Comparison of ENCODE assay signal across 26 cellular contexts in the genomic region with DNA sequence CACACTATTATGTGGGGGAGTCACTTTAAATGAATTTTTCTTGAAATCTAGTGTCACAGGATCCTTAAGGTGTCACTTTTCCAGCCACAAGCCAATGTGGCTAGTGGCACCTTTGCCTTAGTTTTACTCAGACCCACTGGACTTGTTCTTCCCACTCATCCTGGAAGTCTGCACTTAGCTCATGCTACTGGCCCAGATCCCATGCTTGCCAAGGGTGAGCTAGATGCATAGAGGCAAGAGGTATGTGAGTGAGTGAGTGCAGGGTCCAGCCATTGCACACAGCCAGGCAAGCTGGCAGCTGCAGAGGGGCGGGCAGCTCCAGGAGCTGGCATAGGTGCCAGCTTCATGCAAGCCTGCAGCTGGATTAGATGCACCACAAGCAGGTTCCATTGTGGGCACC.
"Had no signal": no experiment of that assay in that cellular context is flagged by ENCODE, and none has a peak within 500 bp of the region (broad histone marks: within the 10 kb centered on the region; RNA-seq: fewer than 3 reads in every experiment).

No MANE protein-coding gene starts in this region.

- FAIRE-seq: pancreas, small intestine had no signal

- H3K4me1 ChIP-seq: heart right ventricle, left ventricle myocardium inferior, pancreas, prostate gland, sigmoid colon, spleen, stomach, testis, thyroid gland, transverse colon, upper lobe of left lung, uterus had no signal

- H3K4me3 ChIP-seq: heart right ventricle, hepatocyte, left ventricle myocardium inferior, lung, mucosa of descending colon, pancreas, prostate gland, sigmoid colon, spleen, stomach, testis, thyroid gland, transverse colon, upper lobe of left lung, uterus had no signal

- H3K79me2 ChIP-seq: hepatocyte had no signal

- H3K36me3 ChIP-seq: heart right ventricle, left ventricle myocardium inferior, pancreas, prostate gland, sigmoid colon, spleen, stomach, thyroid gland, transverse colon, upper lobe of left lung, uterus had no signal

- H3K27me3 ChIP-seq: hepatocyte, pancreas, sigmoid colon, spleen, stomach, testis, thyroid gland, transverse colon, upper lobe of left lung, uterus had no signal

- H2AFZ ChIP-seq: hepatocyte had no signal

- H3K4me2 ChIP-seq: hepatocyte had no signal

- ATAC-seq: heart right ventricle; mucosa of descending colon; naive thymus-derived CD4-positive, alpha-beta T cell; pancreas; right cardiac atrium; stimulated activated naive B cell treated with anti-CD40 and anti-IgM and Interleukin-4, amounts not matched to agents 10 μg/mL and 1 μg/mL and 100 μg/mL, for 72 hours; stimulated activated naive CD8-positive, alpha-beta T cell treated with anti-CD3 and anti-CD28 coated beads, Interleukin-15, Interleukin-2, amounts not matched to agents 100 U/mL and 50 U/mL, for 24 hours had no signal

- H3K9me3 ChIP-seq: pancreas, prostate gland, sigmoid colon, testis, thyroid gland, transverse colon, uterus had no signal

- DNase-seq: heart right ventricle; islet precursor cell; left ventricle myocardium inferior; midbrain; mucosa of descending colon; naive thymus-derived CD4-positive, alpha-beta T cell; nucleus accumbens; posterior cingulate gyrus; retina; right cardiac atrium; sigmoid colon; small intestine; spleen; stimulated activated CD4-positive, alpha-beta T cell treated with anti-CD3 and anti-CD28 coated beads, Interleukin-4, amount 100 ng/mL, for 24 hours; stimulated activated naive B cell treated with anti-CD40 and anti-IgM and Interleukin-4, amounts not matched to agents 10 μg/mL and 1 μg/mL and 100 μg/mL, for 72 hours; stimulated activated naive CD8-positive, alpha-beta T cell treated with anti-CD3 and anti-CD28 coated beads, Interleukin-15, Interleukin-2, amounts not matched to agents 100 U/mL and 50 U/mL, for 24 hours; stomach; testis; thyroid gland; transverse colon; uterus had no signal

- H3K27ac ChIP-seq: heart right ventricle, hepatocyte, left ventricle myocardium inferior, pancreas, prostate gland, sigmoid colon, spleen, stomach, testis, thyroid gland, transverse colon, upper lobe of left lung, uterus had no signal
